14 cellular contexts compared by ENCODE assay signal in the genomic region with DNA sequence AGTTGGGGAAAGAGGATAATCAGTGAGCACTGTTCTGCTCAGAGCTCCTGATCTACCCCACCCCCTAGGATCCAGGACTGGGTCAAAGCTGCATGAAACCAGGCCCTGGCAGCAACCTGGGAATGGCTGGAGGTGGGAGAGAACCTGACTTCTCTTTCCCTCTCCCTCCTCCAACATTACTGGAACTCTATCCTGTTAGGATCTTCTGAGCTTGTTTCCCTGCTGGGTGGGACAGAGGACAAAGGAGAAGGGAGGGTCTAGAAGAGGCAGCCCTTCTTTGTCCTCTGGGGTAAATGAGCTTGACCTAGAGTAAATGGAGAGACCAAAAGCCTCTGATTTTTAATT. TPM values are rescaled to one million over a fixed set of nuclear protein-coding genes. Genes with fewer than 3 reads are reported as not detected.
A peak's percentile ranks its signal among the peaks of the same experiment; 100 is the strongest.
DNase-seq lines count a peak whose midpoint lies in the region; ATAC-seq, FAIRE-seq and TF ChIP-seq lines count a peak whose summit lies in the region.
"Had no signal": no experiment of that assay in that cellular context is flagged by ENCODE, and none has a peak within 500 bp of the region (broad histone marks: within the 10 kb centered on the region; RNA-seq: fewer than 3 reads in every experiment).

No MANE protein-coding gene starts in this region.

- H3K27ac Mint-ChIP-seq in HFFc6 (peak overlapping the region; percentile 51; the same call in 1 of the 2 replicates), mesothelial cell of epicardium (peak overlapping the region; percentile 86)
- H3K27ac Mint-ChIP-seq: T-helper 2 cell treated with Interferon-gamma antibody and Interleukin-4, amounts not matched to agents 5 μg/mL and 100 μg/mL, for 36 hours had no signal

- CTCF ChIA-PET in AG04450 (lab: Charles Lee) = interaction anchor here (0.7 to 9.6 kb wide), 14 partner anchors 9 to 374 kb away, joined by 3 to 133 read pairs (median 6); no protein-coding TSS in a partner anchor
- CTCF ChIA-PET in GM12878 (lab: Yijun Ruan, JAX) = interaction anchor here (0.7 to 7.2 kb wide), 16 partner anchors 8 to 374 kb away, joined by 3 to 163 read pairs (median 4); no protein-coding TSS in a partner anchor

- H3K27me3 Mint-ChIP-seq in HFFc6 (ENCODE audit: insufficient read depth) (peaks cover 2% of the 10 kb centered on the region), mesothelial cell of epicardium (ENCODE audit: low read depth) (no peaks in the 10 kb centered on the region)

- peaks cover 2% of the 10 kb centered on the region for H3K27me3 ChIP-seq in AG04450 (ENCODE audit: control insufficient read depth, insufficient read depth, low read length)
- no peaks in the 10 kb centered on the region for H3K27me3 ChIP-seq in GM12878 (replicated peaks in 1 of 2; ENCODE audit: control insufficient read depth in 2 of 2, insufficient read depth in 2 of 2, low read length in 1 of 2)
- no peaks in the 10 kb centered on the region for H3K27me3 ChIP-seq in smooth muscle cell (ENCODE audit: low read depth)
- H3K27me3 ChIP-seq in dorsolateral prefrontal cortex = no peaks in the 10 kb centered on the region
- H3K27me3 ChIP-seq: BE2C, brain microvascular endothelial cell had no signal

- DNase-seq in AG04450 (ENCODE audit: low read depth, low spot score) (no peak), HFFc6 (no peak), GM12878 (ENCODE audit: low read depth, low spot score) (no peak), mesothelial cell of epicardium (ENCODE audit: low spot score in 2 of 2, unreplicated experiment in 2 of 2) (no peak), smooth muscle cell (lab: John Stamatoyannopoulos, UW; ENCODE audit: unreplicated experiment) (no peak), NCI-H345 (lab: John Stamatoyannopoulos, UW) (no peak), dorsolateral prefrontal cortex (no peak), GDM1 (lab: John Stamatoyannopoulos, UW) (no peak)
- DNase-seq: BE2C, brain microvascular endothelial cell, NCI-H1436, NCI-H524 had no signal

- H3K9ac ChIP-seq in GM12878 (ENCODE audit: control insufficient read depth, insufficient read depth, low read length) = no peak overlapping the region
- no peak overlapping the region for H3K9ac ChIP-seq in smooth muscle cell (ENCODE audit: low read depth)

- RAD21 ChIA-PET in GM12878 (lab: Charles Lee; ENCODE audit: unreplicated experiment) = interaction anchor here (1.0 to 6.0 kb wide), 4 partner anchors 13 to 254 kb away, joined by 5 to 65 read pairs (median 7); no protein-coding TSS in a partner anchor

- H3K4me3 ChIP-seq in AG04450 (ENCODE audit: low read depth, low read length) (no peak overlapping the region), GM12878 (no peak overlapping the region), smooth muscle cell (no peak overlapping the region), dorsolateral prefrontal cortex (no peak overlapping the region)
- H3K4me3 ChIP-seq: lung had no signal

- TF ChIP-seq RAD21 in GM12878 (IDR thresholded peaks at IDR 0.05; ENCODE audit: insufficient read depth, low read depth, low read length) = no peak

- H3K9me3 ChIP-seq in AG04450 (ENCODE audit: control insufficient read depth, insufficient read depth, low read length) = no peaks in the 10 kb centered on the region; the same call in 1 of the 2 replicates
- H3K9me3 ChIP-seq in GM12878 (replicated peaks; ENCODE audit: control insufficient read depth, insufficient read depth, low read length) = no peaks in the 10 kb centered on the region
- no peaks in the 10 kb centered on the region for H3K9me3 ChIP-seq in smooth muscle cell (replicated peaks; ENCODE audit: low read depth)
- H3K9me3 ChIP-seq: BE2C had no signal

- H3K4me1 Mint-ChIP-seq in HFFc6 (ENCODE audit: low read depth) (peaks cover 26% of the 10 kb centered on the region), mesothelial cell of epicardium (peaks cover 28% of the 10 kb centered on the region)

- no peak overlapping the region for H3K4me2 ChIP-seq in GM12878 (ENCODE audit: control insufficient read depth, insufficient read depth)
- no peak overlapping the region for H3K4me2 ChIP-seq in smooth muscle cell

- H3K27ac ChIP-seq in AG04450 (ENCODE audit: low read depth, low read length) (peak overlapping the region; percentile 31), GM12878 (ENCODE audit: control insufficient read depth, insufficient read depth) (no peak overlapping the region), smooth muscle cell (ENCODE audit: low read depth) (no peak overlapping the region), dorsolateral prefrontal cortex (peak overlapping the region in 6 of 59 donors; percentile 5 to 39 (median 20))
- H3K27ac ChIP-seq: brain microvascular endothelial cell had no signal

- H2AFZ ChIP-seq in GM12878 (ENCODE audit: control insufficient read depth, low read depth, low read length) = no peak overlapping the region
- H2AFZ ChIP-seq in smooth muscle cell (ENCODE audit: low read depth) = no peak overlapping the region

- ATAC-seq in GM12878 = no peak

- H3K36me3 Mint-ChIP-seq in HFFc6 (ENCODE audit: low read depth) = peaks cover 13% of the 10 kb centered on the region
- H3K36me3 Mint-ChIP-seq in mesothelial cell of epicardium = peaks cover 28% of the 10 kb centered on the region

- no peaks in the 10 kb centered on the region for H3K79me2 ChIP-seq in GM12878 (ENCODE audit: control insufficient read depth, insufficient read depth, low read length)
- H3K79me2 ChIP-seq in smooth muscle cell (ENCODE audit: low read depth) = no peaks in the 10 kb centered on the region

- no TSS peak for BruUV-seq in GM12878 (replicated peaks; lab: Mats Ljungman, UMichigan)

- no peak for TF ChIP-seq EP300 in GM12878 (IDR thresholded peaks at IDR 0.05; ENCODE audit: borderline replicate concordance in 1 of 2, control insufficient read depth in 1 of 2, low read depth in 2 of 2, low read length in 2 of 2)

- H3K9me3 Mint-ChIP-seq in HFFc6 (no peaks in the 10 kb centered on the region), mesothelial cell of epicardium (no peaks in the 10 kb centered on the region)
- H3K9me3 Mint-ChIP-seq: T-helper 2 cell treated with Interferon-gamma antibody and Interleukin-4, amounts not matched to agents 5 μg/mL and 100 μg/mL, for 36 hours had no signal

- H3K36me3 ChIP-seq in GM12878 (ENCODE audit: control insufficient read depth in 2 of 2, insufficient read depth in 2 of 2, low read length in 1 of 2) = peaks cover 23 to 29% of the 10 kb centered on the region in 2 experiments
- H3K36me3 ChIP-seq in smooth muscle cell (ENCODE audit: low read depth) = peaks cover 6% of the 10 kb centered on the region

- TF ChIP-seq POLR2A in GM12878 (IDR thresholded peaks at IDR 0.05; ENCODE audit: low read depth, low read length) = 0 out of 2 replicates have a peak, but pooled peaks have one; percentile 6

- no peak overlapping the region for H3K4me3 Mint-ChIP-seq in HFFc6
- H3K4me3 Mint-ChIP-seq in mesothelial cell of epicardium = no peak overlapping the region
- H3K4me3 Mint-ChIP-seq: T-helper 2 cell treated with Interferon-gamma antibody and Interleukin-4, amounts not matched to agents 5 μg/mL and 100 μg/mL, for 36 hours had no signal

- POLR2A ChIA-PET in AG04450 (lab: Yijun Ruan, JAX) = interaction anchor here (0.8 to 1.4 kb wide), 2 partner anchors 62 to 71 kb away, joined by 3 to 7 read pairs; no protein-coding TSS in a partner anchor
- POLR2A ChIA-PET in GM12878 (lab: Charles Lee) = interaction anchor here (0.5 to 1.4 kb wide), 4 partner anchors 10 to 64 kb away, joined by 3 to 5 read pairs (median 4); no protein-coding TSS in a partner anchor

- H3K4me1 ChIP-seq in GM12878 (ENCODE audit: control insufficient read depth, insufficient read depth, low read length) (no peaks in the 10 kb centered on the region), smooth muscle cell (ENCODE audit: low read depth) (no peaks in the 10 kb centered on the region)

- intact Hi-C loops in GM12878 (cut with micrococcal nuclease; ENCODE audit: unreplicated experiment) = loop anchor here (5.0 kb wide), 1 partner anchor 372 kb away; no protein-coding TSS in a partner anchor
- intact Hi-C loops in dorsolateral prefrontal cortex (cut with DNase I) = loop anchor here in 1 of 2 donors (5.0 to 10.0 kb wide), 4 partner anchors 62 to 372 kb away; no protein-coding TSS in a partner anchor

- H4K20me1 ChIP-seq in GM12878 (ENCODE audit: control insufficient read depth, insufficient read depth) (no peaks in the 10 kb centered on the region), smooth muscle cell (ENCODE audit: low read depth) (no peaks in the 10 kb centered on the region)

- in situ Hi-C loops in GM12878 (cut with MboI) = no loop called here

- peaks cover 19% of the 10 kb centered on the region for H3F3A ChIP-seq in smooth muscle cell (ENCODE audit: low read depth)

- no peak for TF ChIP-seq CTCF in AG04450 (IDR thresholded peaks at IDR 0.05; ENCODE audit: low read depth, low read length)
- TF ChIP-seq CTCF in HFFc6 (IDR thresholded peaks at IDR 0.05) = no peak
- TF ChIP-seq CTCF in GM12878 (IDR thresholded peaks at IDR 0.05 in 2 of 3, conservative IDR thresholded peaks at IDR 0.05 in 1 of 3; ENCODE audit: control insufficient read depth in 2 of 3, extremely low read depth in 1 of 3, insufficient read depth in 1 of 3, low read depth in 3 of 3, low read length in 3 of 3) = no peak
- no peak for TF ChIP-seq CTCF in mesothelial cell of epicardium (IDR thresholded peaks at IDR 0.05; ENCODE audit: unreplicated experiment)
- no peak for TF ChIP-seq CTCF in smooth muscle cell (IDR thresholded peaks at IDR 0.05; ENCODE audit: borderline replicate concordance, insufficient read depth, poor library complexity, severe bottlenecking)
- TF ChIP-seq CTCF in dorsolateral prefrontal cortex (IDR thresholded peaks at IDR 0.05 in 54 of 56, conservative IDR thresholded peaks at IDR 0.05 in 2 of 56; ENCODE audit: low read depth in 1 of 56, partially characterized antibody in 56 of 56) = no peak

- SMC1A ChIA-PET in GM12878 (lab: Charles Lee; ENCODE audit: uncharacterized antibody, unreplicated experiment) = interaction anchor here (0.6 to 5.1 kb wide), 13 partner anchors 9 to 731 kb away, joined by 3 to 37 read pairs (median 3); no protein-coding TSS in a partner anchor

- no peak for FAIRE-seq in GM12878 (lab: Jason Lieb, UNC)

RNA-seq across cellular contexts. Expression of a gene that starts 42.7 kb away (rescaled TPM):
- polyA plus RNA-seq in AG04450 (2011; rRNA removed) = 105 and 107 TPM in 2 replicates
- 116 and 130 TPM in 2 replicates for polyA minus RNA-seq in AG04450 (2011; rRNA and poly(A)+ RNA removed)
- total RNA-seq in HFFc6 (2021; fragmentation: NEBNext Ultra II Directional; extraction: Animal tissue kit (Norgen Biotek cat#: 25700)) = 100 to 1,000 TPM in 4 of 6 experiments, 10 to 100 TPM in 2; 92.5 to 122 (median 107) TPM
- total RNA-seq in GM12878 (2013; cell fraction: nucleolus; rRNA removed) = 140 and 147 TPM in 2 replicates
- total RNA-seq in GM12878 (2014; rRNA removed) = 169 and 170 TPM in 2 replicates
- 113 TPM in 2 replicates for total RNA-seq in GM12878 (2014; rRNA removed; fragmentation: Illumina TruSeq; extraction: Trizol)
- total RNA-seq in GM12878 (2021) = 158 and 159 TPM in 2 replicates
- 150 TPM for polyA plus RNA-seq in GM12878 (2011; ENCODE audit: low read depth)
- polyA plus RNA-seq in GM12878 (2011; rRNA removed) = 82.0 and 85.6 TPM in 2 replicates
- 64.5 and 86.8 TPM in 2 replicates for polyA plus RNA-seq in GM12878 (2011; cell fraction: cytosol; rRNA removed)
- polyA plus RNA-seq in GM12878 (2011; cell fraction: nucleus; rRNA removed) = 113 and 117 TPM in 2 replicates
- polyA plus RNA-seq in GM12878 (2012) = 119 and 138 TPM in 2 replicates
- polyA plus RNA-seq in GM12878 (2014; fragmentation: Illumina TruSeq; extraction: Trizol) = 179 and 220 TPM in 2 replicates
- polyA plus RNA-seq in GM12878 (2014; fragmentation: Nextera tagmentation; extraction: Ambion mirVana) = 10 to 100 TPM; 39.9 to 66.4 TPM
- polyA plus RNA-seq in GM12878 (2014; rRNA removed) = 112 and 129 TPM in 2 replicates
- 100 to 1,000 TPM; 193 to 202 TPM for polyA plus RNA-seq in GM12878 (2016; fragmentation: Nextera tagmentation; extraction: Ambion mirVana)
- polyA minus RNA-seq in GM12878 (2011; rRNA and poly(A)+ RNA removed) = 92.7 and 110 TPM in 2 replicates
- polyA minus RNA-seq in GM12878 (2011; cell fraction: cytosol; rRNA and poly(A)+ RNA removed) = 45.7 and 53.5 TPM in 2 replicates
- polyA minus RNA-seq in GM12878 (2011; cell fraction: nucleus; rRNA and poly(A)+ RNA removed) = 34.2 and 41.5 TPM in 2 replicates
- total RNA-seq in mesothelial cell of epicardium = 101 to 105 TPM (median 101 TPM) in 3 replicates
- 52.1 and 56.5 TPM in 2 replicates for total RNA-seq in smooth muscle cell
- polyA plus RNA-seq in smooth muscle cell = 82.9 and 96.9 TPM in 2 replicates
- total RNA-seq in dorsolateral prefrontal cortex = 100 to 1,000 TPM in 107 of 120 experiments, 10 to 100 TPM in 13; 66.2 to 170 (median 126) TPM

RNA-seq across cellular contexts. Expression of a gene that starts 43.0 kb away (rescaled TPM):
- 32.2 and 43.7 TPM in 2 replicates for polyA plus RNA-seq in AG04450 (2011; rRNA removed)
- polyA minus RNA-seq in AG04450 (2011; rRNA and poly(A)+ RNA removed) = 25.1 and 38.3 TPM in 2 replicates
- total RNA-seq in HFFc6 (2021; fragmentation: NEBNext Ultra II Directional; extraction: Animal tissue kit (Norgen Biotek cat#: 25700)) = 10 to 100 TPM; 20.0 to 24.9 (median 21.6) TPM
- total RNA-seq in GM12878 (2013; cell fraction: nucleolus; rRNA removed) = 576 and 594 TPM in 2 replicates
- 40.7 and 49.1 TPM in 2 replicates for total RNA-seq in GM12878 (2014; rRNA removed)
- 50.5 and 59.0 TPM in 2 replicates for total RNA-seq in GM12878 (2014; rRNA removed; fragmentation: Illumina TruSeq; extraction: Trizol)
- total RNA-seq in GM12878 (2021) = 55.7 and 56.5 TPM in 2 replicates
- 19.4 TPM for polyA plus RNA-seq in GM12878 (2011; ENCODE audit: low read depth)
- polyA plus RNA-seq in GM12878 (2011; rRNA removed) = 98.3 and 138 TPM in 2 replicates
- polyA plus RNA-seq in GM12878 (2011; cell fraction: cytosol; rRNA removed) = 38.8 and 40.0 TPM in 2 replicates
- 99.7 and 103 TPM in 2 replicates for polyA plus RNA-seq in GM12878 (2011; cell fraction: nucleus; rRNA removed)
- 25.9 and 33.0 TPM in 2 replicates for polyA plus RNA-seq in GM12878 (2012)
- 40.4 and 51.5 TPM in 2 replicates for polyA plus RNA-seq in GM12878 (2014; fragmentation: Illumina TruSeq; extraction: Trizol)
- 10 to 100 TPM; 17.0 to 19.1 TPM for polyA plus RNA-seq in GM12878 (2014; fragmentation: Nextera tagmentation; extraction: Ambion mirVana)
- polyA plus RNA-seq in GM12878 (2014; rRNA removed) = 38.3 and 45.2 TPM in 2 replicates
- polyA plus RNA-seq in GM12878 (2016; fragmentation: Nextera tagmentation; extraction: Ambion mirVana) = 10 to 100 TPM; 34.6 to 38.8 TPM
- 70.4 and 80.5 TPM in 2 replicates for polyA minus RNA-seq in GM12878 (2011; rRNA and poly(A)+ RNA removed)
- polyA minus RNA-seq in GM12878 (2011; cell fraction: cytosol; rRNA and poly(A)+ RNA removed) = 21.6 and 38.6 TPM in 2 replicates
- polyA minus RNA-seq in GM12878 (2011; cell fraction: nucleus; rRNA and poly(A)+ RNA removed) = 43.3 and 65.3 TPM in 2 replicates
- total RNA-seq in mesothelial cell of epicardium = 61.8 to 66.8 TPM (median 62.1 TPM) in 3 replicates
- total RNA-seq in smooth muscle cell = 39.1 and 39.7 TPM in 2 replicates
- 13.1 and 22.1 TPM in 2 replicates for polyA plus RNA-seq in smooth muscle cell
- 10 to 100 TPM; 26.9 to 75.5 (median 43.2) TPM for total RNA-seq in dorsolateral prefrontal cortex
